24 cellular contexts compared by ENCODE assay signal in genomic region chr12:92993259-92993658, GRCh38.
"Had no signal": no experiment of that assay in that cellular context is flagged by ENCODE, and none has a peak within 500 bp of the region (broad histone marks: within the 10 kb centered on the region; RNA-seq: fewer than 3 reads in every experiment).

No MANE protein-coding gene starts in this region.

- H2AFZ ChIP-seq: PC-9 had no signal

- H3K9me3 Mint-ChIP-seq: activated CD8-positive, alpha-beta T cell treated with anti-CD3 and anti-CD28 coated beads for 36 hours; T-helper 1 cell treated with Interleukin-12 subunit alpha and Interleukin-12 subunit beta and Interleukin-4 antibody, amounts not matched to agents 30 μg/mL and 1 μg/mL, for 36 hours had no signal

- H3K27ac Mint-ChIP-seq: activated CD8-positive, alpha-beta T cell treated with anti-CD3 and anti-CD28 coated beads for 36 hours; activated naive CD8-positive, alpha-beta T cell treated with anti-CD3 and anti-CD28 coated beads, Interleukin-2, amount 10 ng/mL, durations not matched to agents 7 days and 5 days; T-helper 1 cell treated with Interleukin-12 subunit alpha and Interleukin-12 subunit beta and Interleukin-4 antibody, amounts not matched to agents 30 μg/mL and 1 μg/mL, for 36 hours had no signal

- H3K4me3 ChIP-seq: adrenal gland, PC-9, SJCRH30 had no signal

- H3K4me3 Mint-ChIP-seq: activated CD8-positive, alpha-beta T cell treated with anti-CD3 and anti-CD28 coated beads for 36 hours; activated naive CD8-positive, alpha-beta T cell treated with anti-CD3 and anti-CD28 coated beads, Interleukin-2, amount 10 ng/mL, durations not matched to agents 7 days and 5 days; T-helper 1 cell treated with Interleukin-12 subunit alpha and Interleukin-12 subunit beta and Interleukin-4 antibody, amounts not matched to agents 30 μg/mL and 1 μg/mL, for 36 hours had no signal

- H3K27ac ChIP-seq: adrenal gland, PC-9, SJCRH30 had no signal

- DNase-seq: activated CD4-positive, alpha-beta T cell treated with anti-CD3 and anti-CD28 coated beads for 4 hours; activated CD8-positive, alpha-beta memory T cell treated with anti-CD3 and anti-CD28 coated beads, Interleukin-2, amount 50 U/mL, for 4 hours; activated CD8-positive, alpha-beta T cell treated with anti-CD3 and anti-CD28 coated beads for 36 hours; activated naive CD4-positive, alpha-beta T cell treated with anti-CD3 and anti-CD28 coated beads, Interleukin-2, amount 50 U/mL, for 16 hours; activated naive CD8-positive, alpha-beta T cell treated with anti-CD3 and anti-CD28 coated beads, Interleukin-2, amount 10 ng/mL, durations not matched to agents 7 days and 5 days; adrenal gland; anterior cingulate cortex; cerebellar nuclear complex; Karpas-422; MM.1S; NCI-H1092 treated with DMSO at 0.1 percent for 48 hours; NCI-H1417 treated with DMSO at 0.1 percent for 48 hours; NCI-H1694 treated with DMSO at 0.1 percent for 48 hours; NCI-H2029 treated with DMSO at 0.1 percent for 48 hours; NCI-H345; NCI-H510A treated with DMSO at 0.1 percent for 48 hours; NCI-H69; PC-9; SJCRH30; SK-N-SH; SW 1271 had no signal

- H3K9me3 ChIP-seq: adrenal gland had no signal

- ATAC-seq: activated CD4-positive, CD25-positive, alpha-beta regulatory T cell treated with anti-CD3 and anti-CD28 coated beads, Interleukin-2, amount 50 U/mL, for 24 hours; activated CD8-positive, alpha-beta T cell treated with anti-CD3 and anti-CD28 coated beads for 36 hours had no signal

- H3K36me3 ChIP-seq: adrenal gland, SJCRH30 had no signal

- H3K27me3 ChIP-seq: adrenal gland, SJCRH30 had no signal

- H3K4me2 ChIP-seq: PC-9, SK-N-SH had no signal

- FAIRE-seq: colon had no signal

- H3K36me3 Mint-ChIP-seq: activated naive CD8-positive, alpha-beta T cell treated with anti-CD3 and anti-CD28 coated beads, Interleukin-2, amount 10 ng/mL, durations not matched to agents 7 days and 5 days had no signal

- H3K4me1 ChIP-seq: SJCRH30 had no signal

- H3K9ac ChIP-seq: SK-N-SH had no signal
